In the genomic region with DNA sequence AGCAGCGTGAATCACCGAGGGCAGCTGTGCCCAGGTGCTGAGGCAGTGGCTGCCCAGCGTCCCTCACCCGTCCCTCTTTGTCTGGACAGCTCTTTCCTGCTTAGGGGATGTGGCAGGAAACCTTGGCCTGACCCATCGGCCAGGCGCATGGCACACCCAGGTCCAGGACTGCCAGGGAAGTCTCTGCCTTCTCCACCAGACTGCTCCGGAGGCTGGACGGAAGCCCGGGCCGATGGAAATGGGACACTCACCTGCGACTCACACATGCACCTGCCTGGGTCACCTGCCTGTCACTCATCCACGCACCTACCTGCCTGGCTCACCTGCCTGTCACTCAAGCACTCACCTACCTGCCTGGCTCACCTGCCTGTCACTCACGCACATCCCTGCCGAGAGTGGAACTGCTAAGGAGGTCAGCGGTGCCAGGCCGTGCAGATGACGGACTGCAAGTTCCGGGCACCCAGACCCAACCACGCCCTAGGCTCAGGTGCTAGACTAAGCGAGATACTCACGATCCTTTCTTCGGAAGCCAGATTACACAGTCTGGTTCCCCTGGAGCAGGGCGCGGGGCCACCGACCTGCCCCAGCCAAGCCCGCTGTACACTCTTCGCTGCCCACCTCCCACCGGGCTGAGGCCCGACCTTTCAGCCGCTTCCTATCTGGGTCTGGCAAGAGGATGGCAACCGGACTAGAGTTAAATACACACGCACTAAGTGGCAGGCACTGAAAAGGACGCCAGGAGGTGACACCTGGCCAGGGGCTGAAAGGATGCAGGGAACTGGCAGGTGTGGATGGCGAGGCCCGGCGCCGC, we compare ENCODE assay signal across 8 cellular contexts. TPM values are rescaled to one million over a fixed set of nuclear protein-coding genes. Genes with fewer than 3 reads are reported as not detected.
A peak's percentile ranks its signal among the peaks of the same experiment; 100 is the strongest.
DNase-seq lines count a peak whose midpoint lies in the region; ATAC-seq and TF ChIP-seq lines count a peak whose summit lies in the region.

No MANE protein-coding gene starts in this region.

- H3K9me3 Mint-ChIP-seq in T-helper 1 cell treated with Interleukin-12 subunit alpha and Interleukin-12 subunit beta and Interleukin-4 antibody, amounts not matched to agents 30 μg/mL and 1 μg/mL, for 36 hours, result no peaks in the 10 kb centered on the region

- peak overlapping the region; percentile 75 for H3K27ac Mint-ChIP-seq in T-helper 1 cell treated with Interleukin-12 subunit alpha and Interleukin-12 subunit beta and Interleukin-4 antibody, amounts not matched to agents 30 μg/mL and 1 μg/mL, for 36 hours

- no peaks in the 10 kb centered on the region for H3K27me3 Mint-ChIP-seq in T-helper 1 cell treated with Interleukin-12 subunit alpha and Interleukin-12 subunit beta and Interleukin-4 antibody, amounts not matched to agents 30 μg/mL and 1 μg/mL, for 36 hours (ENCODE audit: low read depth)

- H3K27ac ChIP-seq in esophagus muscularis mucosa (replicated peaks in 1 of 4), result peak overlapping the region; percentile 81 to 92 (median 86)
- peak overlapping the region; percentile 71 to 75 for H3K27ac ChIP-seq in prostate gland

- intact Hi-C loops in esophagus muscularis mucosa (cut with DNase I) (loop anchor here (5.0 kb wide), 1 partner anchor 40 kb away; a partner anchor contains a TSS), prostate gland (cut with DNase I) (no loop called here)

- H3K27me3 ChIP-seq in esophagus muscularis mucosa (no peaks in the 10 kb centered on the region), prostate gland (replicated peaks; ENCODE audit: insufficient read depth) (no peaks in the 10 kb centered on the region)

- TF ChIP-seq POLR2A in esophagus muscularis mucosa (IDR thresholded peaks at IDR 0.05; ENCODE audit: low read depth) (no peak), prostate gland (IDR thresholded peaks at IDR 0.05) (no peak)

- H3K9me3 ChIP-seq in esophagus muscularis mucosa, result no peaks in the 10 kb centered on the region
- no peaks in the 10 kb centered on the region for H3K9me3 ChIP-seq in prostate gland

- no peak for DNase-seq in T-helper 1 cell
- peak; percentile 27 for DNase-seq in RPMI7951 (ENCODE audit: low read depth)
- no peak for DNase-seq in esophagus muscularis mucosa (ENCODE audit: extremely low spot score)
- DNase-seq in prostate gland (ENCODE audit: low spot score), result no peak
- no peak for DNase-seq in kidney glomerular epithelial cell (lab: John Stamatoyannopoulos, UW)
- DNase-seq in Kasumi-1 (lab: John Stamatoyannopoulos, UW), result no peak

- peak overlapping the region; percentile 83 for H3K4me3 Mint-ChIP-seq in T-helper 1 cell treated with Interleukin-12 subunit alpha and Interleukin-12 subunit beta and Interleukin-4 antibody, amounts not matched to agents 30 μg/mL and 1 μg/mL, for 36 hours

- H3K4me1 ChIP-seq in esophagus muscularis mucosa (peaks cover 40 to 75% (median 53%) of the 10 kb centered on the region in 4 donors), prostate gland (replicated peaks) (peaks cover 22% of the 10 kb centered on the region)

- ATAC-seq in GM21515 (IDR thresholded peaks at IDR 0.05; ENCODE audit: unreplicated experiment), result no peak

- TF ChIP-seq EP300 in esophagus muscularis mucosa (IDR thresholded peaks at IDR 0.05), result no peak

- H3K4me3 ChIP-seq in esophagus muscularis mucosa (peak overlapping the region; percentile 69 to 98 (median 96)), prostate gland (peak overlapping the region; percentile 91 to 99)

- peaks cover 28% of the 10 kb centered on the region for H3K4me1 Mint-ChIP-seq in T-helper 1 cell treated with Interleukin-12 subunit alpha and Interleukin-12 subunit beta and Interleukin-4 antibody, amounts not matched to agents 30 μg/mL and 1 μg/mL, for 36 hours (ENCODE audit: low read depth)

- H3K36me3 ChIP-seq in esophagus muscularis mucosa, result peaks cover 4 to 19% (median 13%) of the 10 kb centered on the region in 4 donors
- H3K36me3 ChIP-seq in prostate gland, result no peaks in the 10 kb centered on the region

- peaks cover 17% of the 10 kb centered on the region for H3K36me3 Mint-ChIP-seq in T-helper 1 cell treated with Interleukin-12 subunit alpha and Interleukin-12 subunit beta and Interleukin-4 antibody, amounts not matched to agents 30 μg/mL and 1 μg/mL, for 36 hours (ENCODE audit: low read depth)

- WGBS in esophagus muscularis mucosa, result 62% methylated on average over 23 of the region's 37 CpGs
- 35% methylated on average over 37 of the region's 37 CpGs for WGBS in prostate gland

- TF ChIP-seq CTCF in esophagus muscularis mucosa (IDR thresholded peaks at IDR 0.05) (no peak), prostate gland (IDR thresholded peaks at IDR 0.05) (no peak)

RNA-seq across cellular contexts. Expression of a gene that starts 1.1 kb away (rescaled TPM):
- 54.3 and 61.9 TPM in 2 replicates for total RNA-seq in RPMI7951 (2014; rRNA removed; shearing (Covaris generic))
- total RNA-seq in esophagus muscularis mucosa (10 to 100 TPM; 34.9 to 61.4 (median 49.5) TPM), prostate gland (10 to 100 TPM; 56.0 to 79.4 TPM)

RNA-seq across cellular contexts. Expression of a gene that starts 7.7 kb away (rescaled TPM):
- total RNA-seq in RPMI7951 (2014; rRNA removed; shearing (Covaris generic)), result 0.39 and 0.84 TPM in 2 replicates
- total RNA-seq in esophagus muscularis mucosa, result 1 to 10 TPM in 3 of 4 donors, under 1 TPM in 1; 0.83 to 4.1 (median 1.9) TPM
- 10 to 100 TPM in 1 of 2 donors, 1 to 10 TPM in 1; 6.9 to 23.7 TPM for total RNA-seq in prostate gland

RNA-seq across cellular contexts. Expression of a gene that starts 26.0 kb away (rescaled TPM):
- not detected in 2 replicates for total RNA-seq in RPMI7951 (2014; rRNA removed; shearing (Covaris generic))
- under 1 TPM in 2 of 4 donors, not detected in 2; 0.33 to 0.52 TPM for total RNA-seq in esophagus muscularis mucosa
- total RNA-seq in prostate gland, result 1 to 10 TPM in 1 of 2 donors, not detected in 1; 3.4 TPM

RNA-seq across cellular contexts. Expression of a gene that starts 35.2 kb away (rescaled TPM):
- total RNA-seq in RPMI7951 (2014; rRNA removed; shearing (Covaris generic)), result 10.3 and 19.1 TPM in 2 replicates
- total RNA-seq in esophagus muscularis mucosa (10 to 100 TPM; 34.8 to 63.2 (median 47.4) TPM), prostate gland (10 to 100 TPM; 43.2 to 58.6 TPM)

RNA-seq across cellular contexts. Expression of a gene that starts 35.9 kb away (rescaled TPM):
- total RNA-seq in RPMI7951 (2014; rRNA removed; shearing (Covaris generic)), result 15.7 and 27.4 TPM in 2 replicates
- total RNA-seq in esophagus muscularis mucosa (10 to 100 TPM; 10.3 to 24.7 (median 21.7) TPM), prostate gland (10 to 100 TPM; 30.6 to 36.9 TPM)
